Comparison of ENCODE assay signal across 9 cellular contexts in genomic region chr7:151687523-151688235, GRCh38.
DNase-seq lines count a peak whose midpoint lies in the region; ATAC-seq and TF ChIP-seq lines count a peak whose summit lies in the region.
"Had no signal": no experiment of that assay in that cellular context is flagged by ENCODE, and none has a peak within 500 bp of the region (broad histone marks: within the 10 kb centered on the region; RNA-seq: fewer than 3 reads in every experiment).

No MANE protein-coding gene starts in this region.

- peaks cover 26% of the 10 kb centered on the region for H3K4me1 ChIP-seq in right cardiac atrium (ENCODE audit: control insufficient read depth, insufficient read depth, low read length)

- no peaks in the 10 kb centered on the region for H3K27me3 ChIP-seq in right cardiac atrium (ENCODE audit: control insufficient read depth, insufficient read depth)

- H3K27ac ChIP-seq in right cardiac atrium (ENCODE audit: low read length): peak overlapping the region; percentile 80

- H3K9me3 Mint-ChIP-seq in WTC11: no peaks in the 10 kb centered on the region
- H3K9me3 Mint-ChIP-seq: T-cell had no signal

- POLR2A ChIA-PET in WTC11 (lab: Charles Lee): no interaction called here

- H3K27me3 Mint-ChIP-seq in WTC11 (ENCODE audit: low read depth): peaks cover 4% of the 10 kb centered on the region
- H3K27me3 Mint-ChIP-seq: T-cell had no signal

- no peaks in the 10 kb centered on the region for H3K9me3 ChIP-seq in right cardiac atrium (ENCODE audit: control insufficient read depth, low read length)

- no peaks in the 10 kb centered on the region for H3K36me3 Mint-ChIP-seq in WTC11

- H3K4me3 ChIP-seq in right cardiac atrium (ENCODE audit: low read length): no peak overlapping the region
- H3K4me3 ChIP-seq in skeletal muscle cell (ENCODE audit: low read depth, low read length): no peak overlapping the region

- CTCF ChIA-PET in WTC11 (lab: Charles Lee): interaction anchor here (0.9 kb wide), 1 partner anchor 9 kb away, joined by 3 read pairs; no protein-coding TSS in a partner anchor

- H3K4me1 Mint-ChIP-seq in WTC11: peaks cover 32% of the 10 kb centered on the region

- TF ChIP-seq CTCF in WTC11 (IDR thresholded peaks at IDR 0.05): no peak

- DNase-seq in GOT3 (lab: John Stamatoyannopoulos, UW): peak; percentile 32
- DNase-seq in WTC11 (ENCODE audit: low spot score): peak; percentile 55
- peak; percentile 74 to 82 (median 82) for DNase-seq in right cardiac atrium
- DNase-seq in skeletal muscle cell (ENCODE audit: low read depth): peak; percentile 74
- DNase-seq in DMS153 (lab: John Stamatoyannopoulos, UW): no peak
- DNase-seq: T-cell had no signal

- WGBS in right cardiac atrium: 20% methylated on average over 16 of the region's 16 CpGs

- H3K27ac Mint-ChIP-seq in WTC11: 0 out of 2 replicates have a peak overlapping the region, but pooled peaks have one; percentile 20
- H3K27ac Mint-ChIP-seq: T-cell had no signal

- H3K4me3 Mint-ChIP-seq in WTC11: no peak overlapping the region
- H3K4me3 Mint-ChIP-seq: T-cell had no signal

- intact Hi-C loops in right cardiac atrium (cut with DNase I): no loop called here

- ATAC-seq in WTC11 (peak; percentile 88), right cardiac atrium (peak; percentile 45 to 68), HG03139 (IDR thresholded peaks at IDR 0.05; ENCODE audit: unreplicated experiment) (no peak), GM18868 (IDR thresholded peaks at IDR 0.05; ENCODE audit: unreplicated experiment) (no peak), HG03378 (IDR thresholded peaks at IDR 0.05; ENCODE audit: unreplicated experiment) (no peak)
- ATAC-seq: T-cell had no signal

TF ChIP-seq in WTC11, 78 proteins besides CTCF, POLR2A, EP300 and RAD21:
- TF ChIP-seq CDX4 (CRISPR knock-in tag; IDR thresholded peaks at IDR 0.05; ENCODE audit: borderline replicate concordance) (no peak), JUN (CRISPR knock-in tag; IDR thresholded peaks at IDR 0.05) (peak; percentile 47; the same call in 1 of the 2 replicates), ATF3 (CRISPR knock-in tag; conservative IDR thresholded peaks at IDR 0.05) (0 out of 2 replicates have a peak, but pooled peaks have one; percentile 57), NFE2L1 (CRISPR knock-in tag; IDR thresholded peaks at IDR 0.05) (peak; percentile 84)

Comparison
In these comparisons a context has a peak if more than half of its experiments do, and no peak if none do; other contexts are left out.
1. ATAC-seq: peak in WTC11 (single experiment) and right cardiac atrium (2 of 2); none in HG03139 (single experiment), GM18868 (single experiment) and HG03378 (single experiment).